ENCODE assay signal across 8 cellular contexts in genomic region chr11:125887373-125888324, GRCh38. TPM values are rescaled to one million over a fixed set of nuclear protein-coding genes. Genes with fewer than 3 reads are reported as not detected.
A peak's percentile ranks its signal among the peaks of the same experiment; 100 is the strongest.
DNase-seq lines count a peak whose midpoint lies in the region; ATAC-seq and FAIRE-seq lines count a peak whose summit lies in the region.

Gene HYLS1, plus strand, starts transcription at chr11:125887668. Its CDS starts 11,701 bp downstream, at chr11:125899369.

- H3K4me3 Mint-ChIP-seq in naive B cell = peak within 1 kb of the TSS; percentile 92 to 97 (median 95)
- H3K4me3 Mint-ChIP-seq in stimulated activated memory B cell treated with anti-CD40 and anti-IgM and Interleukin-4, amounts not matched to agents 10 μg/mL and 1 μg/mL and 100 μg/mL, for 72 hours = peak within 1 kb of the TSS; percentile 92

- ATAC-seq in GM21717 (IDR thresholded peaks at IDR 0.05; ENCODE audit: unreplicated experiment) (peak; percentile 91), naive B cell (ENCODE audit: low read depth in 2 of 2) (peak; percentile 86 to 88)
- peak; percentile 96 for ATAC-seq in stimulated activated memory B cell treated with anti-CD40 and anti-IgM and Interleukin-4, amounts not matched to agents 10 μg/mL and 1 μg/mL and 100 μg/mL, for 72 hours

- H3K36me3 Mint-ChIP-seq in naive B cell = no peaks in the 10 kb centered on the region
- H3K36me3 Mint-ChIP-seq in stimulated activated memory B cell treated with anti-CD40 and anti-IgM and Interleukin-4, amounts not matched to agents 10 μg/mL and 1 μg/mL and 100 μg/mL, for 72 hours = peaks cover 12% of the 10 kb centered on the region

- H3K4me1 Mint-ChIP-seq in naive B cell = peaks cover 6 to 35% (median 29%) of the 10 kb centered on the region in 3 donors
- H3K4me1 Mint-ChIP-seq in stimulated activated memory B cell treated with anti-CD40 and anti-IgM and Interleukin-4, amounts not matched to agents 10 μg/mL and 1 μg/mL and 100 μg/mL, for 72 hours = peaks cover 29% of the 10 kb centered on the region

- H3K27ac Mint-ChIP-seq in naive B cell = peak within 1 kb of the TSS; percentile 96 to 99 (median 99)
- H3K27ac Mint-ChIP-seq in stimulated activated memory B cell treated with anti-CD40 and anti-IgM and Interleukin-4, amounts not matched to agents 10 μg/mL and 1 μg/mL and 100 μg/mL, for 72 hours = peak within 1 kb of the TSS; percentile 98

- peaks cover 0 to 4% (median 0%) of the 10 kb centered on the region in 7 donors for H3K9me3 Mint-ChIP-seq in naive B cell
- H3K9me3 Mint-ChIP-seq in stimulated activated memory B cell treated with anti-CD40 and anti-IgM and Interleukin-4, amounts not matched to agents 10 μg/mL and 1 μg/mL and 100 μg/mL, for 72 hours = no peaks in the 10 kb centered on the region

- H3K27me3 Mint-ChIP-seq in naive B cell = no peaks in the 10 kb centered on the region
- no peaks in the 10 kb centered on the region for H3K27me3 Mint-ChIP-seq in stimulated activated memory B cell treated with anti-CD40 and anti-IgM and Interleukin-4, amounts not matched to agents 10 μg/mL and 1 μg/mL and 100 μg/mL, for 72 hours

- DNase-seq in DMS79 treated with DMSO at 0.1 percent for 48 hours (lab: John Stamatoyannopoulos, UW) = peak; percentile 98
- DNase-seq in Jurkat, Clone E6-1 (ENCODE audit: low read depth, low spot score) = peak; percentile 86
- DNase-seq in RCC 7860 (ENCODE audit: low spot score) = peak; percentile 95
- peak; percentile 89 to 93 for DNase-seq in activated T-helper 1 cell treated with anti-CD3 and anti-CD28 coated beads, Interleukin-2, amount 50 U/mL, for 16 hours (ENCODE audit: low read depth in 1 of 2, low spot score in 1 of 2)
- peak; percentile 97 for DNase-seq in fibroblast of gingiva (ENCODE audit: low read depth)
- peak; percentile 99 for DNase-seq in naive B cell

- FAIRE-seq in RCC 7860 (lab: Jason Lieb, UNC) = peak; percentile 78

- H3K4me3 ChIP-seq in Jurkat, Clone E6-1 (ENCODE audit: low read length) = peak within 1 kb of the TSS; percentile 71

RNA-seq across cellular contexts. Expression of gene HYLS1, which starts in this region (rescaled TPM):
- polyA plus RNA-seq in Jurkat, Clone E6-1 (2012; ENCODE audit: insufficient read depth, insufficient read length) = 13.4 TPM
- 10 to 100 TPM; 13.4 to 22.7 (median 16.4) TPM for polyA plus RNA-seq in naive B cell (ENCODE audit: low read depth in 6 of 6)

Comparison
In these comparisons a context has a peak if more than half of its experiments do, and no peak if none do; other contexts are left out.
1. Peak in every context shown above with its lines: DNase-seq, ATAC-seq and H3K4me3 ChIP-seq.